In genomic region chr6:29696147-29697129, GRCh38 we compare ENCODE assay signal across 8 cellular contexts. TPM values are rescaled to one million over a fixed set of nuclear protein-coding genes. Genes with fewer than 3 reads are reported as not detected.
DNase-seq lines count a peak whose midpoint lies in the region; TF ChIP-seq lines count a peak whose summit lies in the region.
"Had no signal": no experiment of that assay in that cellular context is flagged by ENCODE, and none has a peak within 500 bp of the region (broad histone marks: within the 10 kb centered on the region; RNA-seq: fewer than 3 reads in every experiment).

No MANE protein-coding gene starts in this region.

- H3K27ac ChIP-seq in MM.1S (ENCODE audit: low read length) (no peak overlapping the region), sigmoid colon (no peak overlapping the region)
- H3K27ac ChIP-seq in CD4-positive, alpha-beta memory T cell (ENCODE audit: low read depth, low read length) = no peak overlapping the region

- H3F3A ChIP-seq in MM.1S (ENCODE audit: insufficient read depth, low read length) = no peaks in the 10 kb centered on the region

- no peaks in the 10 kb centered on the region for H3K9me3 ChIP-seq in MM.1S (replicated peaks; ENCODE audit: insufficient read depth, low read length)
- H3K9me3 ChIP-seq in sigmoid colon = no peaks in the 10 kb centered on the region
- H3K9me3 ChIP-seq in CD4-positive, alpha-beta memory T cell (ENCODE audit: control insufficient read depth in 1 of 2, low read length in 2 of 2) = no peaks in the 10 kb centered on the region

- H4K20me1 ChIP-seq in MM.1S (ENCODE audit: insufficient read depth, low read length) = no peaks in the 10 kb centered on the region

- H3K4me3 ChIP-seq in GM06990 (replicated peaks; ENCODE audit: low read depth, low read length) (no peak overlapping the region), MM.1S (ENCODE audit: low read length) (no peak overlapping the region), sigmoid colon (no peak overlapping the region)
- no peak overlapping the region for H3K4me3 ChIP-seq in CD4-positive, alpha-beta memory T cell (ENCODE audit: low read length in 2 of 2)

- TF ChIP-seq POLR2A in sigmoid colon (IDR thresholded peaks at IDR 0.05) = no peak

- no peaks in the 10 kb centered on the region for H3K9me3 Mint-ChIP-seq in endothelial cell (ENCODE audit: unreplicated experiment)
- H3K9me3 Mint-ChIP-seq in neural crest cell = peaks cover 4% of the 10 kb centered on the region
- H3K9me3 Mint-ChIP-seq in CD4-positive, alpha-beta memory T cell = peaks cover 0 to 12% (median 4%) of the 10 kb centered on the region in 8 donors

- H3K27me3 Mint-ChIP-seq in endothelial cell (ENCODE audit: unreplicated experiment) (peaks cover 2% of the 10 kb centered on the region), neural crest cell (ENCODE audit: low read depth) (peaks cover 5% of the 10 kb centered on the region)
- peaks cover 2 to 15% of the 10 kb centered on the region in 2 donors for H3K27me3 Mint-ChIP-seq in CD4-positive, alpha-beta memory T cell

- H3K27ac Mint-ChIP-seq in endothelial cell (ENCODE audit: unreplicated experiment) (no peak overlapping the region), neural crest cell (ENCODE audit: unreplicated experiment) (no peak overlapping the region)
- no peak overlapping the region for H3K27ac Mint-ChIP-seq in CD4-positive, alpha-beta memory T cell

- intact Hi-C loops in sigmoid colon (cut with DNase I) = no loop called here
- intact Hi-C loops in CD4-positive, alpha-beta memory T cell (cut with micrococcal nuclease) = no loop called here

- CTCF ChIA-PET in CD4-positive, alpha-beta memory T cell (lab: Charles Lee; ENCODE audit: partially characterized antibody) = interaction anchor here (1.1 to 2.2 kb wide), 7 partner anchors 10 to 139 kb away, joined by 3 to 10 read pairs (median 6); no protein-coding TSS in a partner anchor

- H3K4me2 ChIP-seq in MM.1S (ENCODE audit: low read depth, low read length) = no peak overlapping the region

- 73% methylated on average over 10 of the region's 10 CpGs for WGBS in sigmoid colon, 2 donors

- POLR2A ChIA-PET in CD4-positive, alpha-beta memory T cell (lab: Charles Lee; ENCODE audit: partially characterized antibody) = interaction anchor here (0.9 to 1.6 kb wide), 3 partner anchors 12 to 56 kb away, joined by 3 to 8 read pairs (median 3); no protein-coding TSS in a partner anchor

- H3K27me3 ChIP-seq in GM06990 (replicated peaks; ENCODE audit: control insufficient read depth, insufficient read depth, low read length) (no peaks in the 10 kb centered on the region; the same call in 1 of the 2 replicates), MM.1S (replicated peaks; ENCODE audit: insufficient read depth, low read length) (no peaks in the 10 kb centered on the region), sigmoid colon (no peaks in the 10 kb centered on the region)
- H3K27me3 ChIP-seq in CD4-positive, alpha-beta memory T cell (ENCODE audit: insufficient read depth, low read length) = no peaks in the 10 kb centered on the region

- DNase-seq in GM06990 (ENCODE audit: extremely low read depth, insufficient read length) (no peak), MM.1S (peak; percentile 37), endothelial cell (ENCODE audit: low spot score) (peak; percentile 50), neural crest cell (ENCODE audit: low read depth, low spot score) (no peak), sigmoid colon (no peak)
- no peak for DNase-seq in activated CD4-positive, CD25-positive, alpha-beta regulatory T cell treated with anti-CD3 and anti-CD28 coated beads, Interleukin-2, amount 50 U/mL, for 72 hours
- DNase-seq in CD4-positive, alpha-beta memory T cell = no peak

- no peak for TF ChIP-seq EP300 in sigmoid colon (IDR thresholded peaks at IDR 0.05)

- no peak overlapping the region for H3K4me3 Mint-ChIP-seq in endothelial cell (ENCODE audit: unreplicated experiment)
- H3K4me3 Mint-ChIP-seq in neural crest cell = no peak overlapping the region
- H3K4me3 Mint-ChIP-seq in CD4-positive, alpha-beta memory T cell = no peak overlapping the region

- H3K9ac ChIP-seq in MM.1S (ENCODE audit: low read length) = no peak overlapping the region

- no peaks in the 10 kb centered on the region for H3K79me2 ChIP-seq in MM.1S (ENCODE audit: low read length)

- H3K9me2 ChIP-seq in MM.1S (replicated peaks; ENCODE audit: insufficient read depth, low read length) = no peaks in the 10 kb centered on the region

- H3K4me1 Mint-ChIP-seq in endothelial cell (ENCODE audit: unreplicated experiment) = peaks cover 2% of the 10 kb centered on the region
- no peaks in the 10 kb centered on the region for H3K4me1 Mint-ChIP-seq in neural crest cell
- no peaks in the 10 kb centered on the region for H3K4me1 Mint-ChIP-seq in CD4-positive, alpha-beta memory T cell

- H3K36me3 Mint-ChIP-seq in endothelial cell (ENCODE audit: low read depth, unreplicated experiment) (no peaks in the 10 kb centered on the region), neural crest cell (ENCODE audit: low read depth) (peaks cover 8% of the 10 kb centered on the region)
- H3K36me3 Mint-ChIP-seq in CD4-positive, alpha-beta memory T cell = no peaks in the 10 kb centered on the region

- H3K36me3 ChIP-seq in GM06990 (ENCODE audit: control insufficient read depth, insufficient read depth, low read length) (no peaks in the 10 kb centered on the region), MM.1S (replicated peaks; ENCODE audit: insufficient read depth, low read length) (no peaks in the 10 kb centered on the region), sigmoid colon (no peaks in the 10 kb centered on the region)
- no peaks in the 10 kb centered on the region for H3K36me3 ChIP-seq in CD4-positive, alpha-beta memory T cell (ENCODE audit: insufficient read depth, low read length)

- no peak overlapping the region for H2AFZ ChIP-seq in MM.1S (ENCODE audit: low read length)

- H3K4me1 ChIP-seq in MM.1S (ENCODE audit: low read length) = no peaks in the 10 kb centered on the region
- no peaks in the 10 kb centered on the region for H3K4me1 ChIP-seq in sigmoid colon
- no peaks in the 10 kb centered on the region for H3K4me1 ChIP-seq in CD4-positive, alpha-beta memory T cell (ENCODE audit: insufficient read depth, low read length)

- peak; percentile 80 for TF ChIP-seq CTCF in GM06990 (IDR thresholded peaks at IDR 0.05; ENCODE audit: insufficient read depth, low read length, poor library complexity, severe bottlenecking)
- peak; percentile 48 for TF ChIP-seq CTCF in MM.1S (IDR thresholded peaks at IDR 0.05; ENCODE audit: low read length)
- TF ChIP-seq CTCF in endothelial cell (IDR thresholded peaks at IDR 0.05; ENCODE audit: unreplicated experiment) = no peak
- peak; percentile 57 for TF ChIP-seq CTCF in neural crest cell (conservative IDR thresholded peaks at IDR 0.05)
- TF ChIP-seq CTCF in sigmoid colon (IDR thresholded peaks at IDR 0.05) = no peak

RNA-seq across cellular contexts. Expression of gene ZFP57, which starts 15.5 kb away (rescaled TPM):
- total RNA-seq in endothelial cell (ENCODE audit: unreplicated experiment) (1.0 TPM), neural crest cell (not detected in 2 replicates), sigmoid colon (not detected)
- polyA plus RNA-seq in sigmoid colon = under 1 TPM in 1 of 3 donors, not detected in 2; 0.03 TPM
- not detected for total RNA-seq in CD4-positive, alpha-beta memory T cell
- polyA plus RNA-seq in CD4-positive, alpha-beta memory T cell = 1 to 10 TPM; 2.4 to 3.0 TPM
- total RNA-seq: glomerular endothelial cell had no signal

RNA-seq across cellular contexts. Expression of gene HLA-F, which starts 26.8 kb away (rescaled TPM):
- total RNA-seq in endothelial cell (ENCODE audit: unreplicated experiment) (5.1 TPM), neural crest cell (0.98 and 1.4 TPM in 2 replicates), sigmoid colon (10 to 100 TPM; 33.4 to 74.2 (median 38.5) TPM)
- 100 to 1,000 TPM in 1 of 3 donors, 10 to 100 TPM in 2; 43.2 to 504 (median 70.7) TPM for polyA plus RNA-seq in sigmoid colon
- total RNA-seq in CD4-positive, alpha-beta memory T cell = 100 to 1,000 TPM; 573 to 585 TPM
- 100 to 1,000 TPM; 379 to 418 TPM for polyA plus RNA-seq in CD4-positive, alpha-beta memory T cell

RNA-seq across cellular contexts. Expression of gene MOG, which starts 39.5 kb away (rescaled TPM):
- not detected for total RNA-seq in endothelial cell (ENCODE audit: unreplicated experiment)
- not detected in 2 replicates for total RNA-seq in neural crest cell
- not detected for total RNA-seq in sigmoid colon
- under 1 TPM in 1 of 3 donors, not detected in 2; 0.22 TPM for polyA plus RNA-seq in sigmoid colon
- total RNA-seq in CD4-positive, alpha-beta memory T cell = not detected
- not detected for polyA plus RNA-seq in CD4-positive, alpha-beta memory T cell
- total RNA-seq: glomerular endothelial cell had no signal

Comparison
In these comparisons a context has a peak if more than half of its experiments do, and no peak if none do; other contexts are left out.
1. DNase-seq: peak in MM.1S (single experiment) and endothelial cell (single experiment); none in GM06990 (single experiment), neural crest cell (single experiment), activated CD4-positive, CD25-positive, alpha-beta regulatory T cell treated with anti-CD3 and anti-CD28 coated beads, Interleukin-2, amount 50 U/mL, for 72 hours (single experiment), sigmoid colon (single experiment) and CD4-positive, alpha-beta memory T cell (0 of 5).
2. CTCF ChIP-seq: peak in GM06990 (single experiment), MM.1S (single experiment) and neural crest cell (single experiment); none in endothelial cell (single experiment) and sigmoid colon (0 of 4).
3. RNA of gene HLA-F, which starts 26.8 kb away (total RNA-seq): 573 to 585 TPM in CD4-positive, alpha-beta memory T cell; 33.4 to 74.2 TPM in sigmoid colon, 5.1 TPM in endothelial cell (single experiment) and 0.98 to 1.4 TPM in neural crest cell; every median in the first group is over 4 times any median in the second.